Comparison of ENCODE assay signal across 26 cellular contexts in genomic region chr4:1596393-1596792, GRCh38.
A peak's percentile ranks its signal among the peaks of the same experiment; 100 is the strongest.
DNase-seq lines count a peak whose midpoint lies in the region; ATAC-seq, FAIRE-seq and TF ChIP-seq lines count a peak whose summit lies in the region.
"Had no signal": no experiment of that assay in that cellular context is flagged by ENCODE, and none has a peak within 500 bp of the region (broad histone marks: within the 10 kb centered on the region; RNA-seq: fewer than 3 reads in every experiment).

No MANE protein-coding gene starts in this region.

- H3K27me3 ChIP-seq in right lobe of liver = no peaks in the 10 kb centered on the region
- peaks cover 10 to 42% of the 10 kb centered on the region in 2 experiments for H3K27me3 ChIP-seq in HepG2 (ENCODE audit: control insufficient read depth in 1 of 2, insufficient read depth in 2 of 2, low read length in 2 of 2)

- POLR2A ChIA-PET in HepG2 (lab: Yijun Ruan, JAX) = no interaction called here
- POLR2A ChIA-PET in activated CD8-positive, alpha-beta T cell treated with anti-CD3 and anti-CD28 coated beads for 36 hours (lab: Charles Lee) = no interaction called here

- ATAC-seq in right lobe of liver (no peak), HepG2 (no peak), HG03469 (IDR thresholded peaks at IDR 0.05; ENCODE audit: unreplicated experiment) (no peak)
- peak; percentile 22 for ATAC-seq in activated CD8-positive, alpha-beta T cell treated with anti-CD3 and anti-CD28 coated beads for 36 hours
- ATAC-seq: activated T-cell treated with anti-CD3 and anti-CD28 coated beads, Interleukin-2, amount 50 U/mL, for 72 hours; gastroesophageal sphincter; psoas muscle had no signal

- H3K4me3 ChIP-seq in right lobe of liver (no peak overlapping the region), HepG2 (replicated peaks in 1 of 3; ENCODE audit: insufficient read depth in 1 of 3, low read depth in 2 of 3, low read length in 3 of 3) (no peak overlapping the region), kidney (ENCODE audit: low read length in 2 of 2) (no peak overlapping the region)
- H3K4me3 ChIP-seq: gastroesophageal sphincter, psoas muscle, skin epidermis had no signal

- H3K27ac Mint-ChIP-seq in activated CD8-positive, alpha-beta T cell treated with anti-CD3 and anti-CD28 coated beads for 36 hours = no peak overlapping the region
- H3K27ac Mint-ChIP-seq: activated T-cell treated with anti-CD3 and anti-CD28 coated beads, Interleukin-2, amount 50 U/mL, for 72 hours had no signal

- no peak for TF ChIP-seq RAD21 in HepG2 (CRISPR knock-in tag; IDR thresholded peaks at IDR 0.05)

- H3K9ac ChIP-seq in HepG2 (ENCODE audit: insufficient read depth, low read depth, low read length) (no peak overlapping the region), kidney (ENCODE audit: low read length in 2 of 2) (no peak overlapping the region)

- CTCF ChIA-PET in HepG2 (lab: Yijun Ruan, JAX; ENCODE audit: low intra/inter-chr PET ratio, low total read pairs) = no interaction called here
- CTCF ChIA-PET in activated CD8-positive, alpha-beta T cell treated with anti-CD3 and anti-CD28 coated beads for 36 hours (lab: Charles Lee) = no interaction called here

- H3K4me3 Mint-ChIP-seq in activated CD8-positive, alpha-beta T cell treated with anti-CD3 and anti-CD28 coated beads for 36 hours = no peak overlapping the region
- H3K4me3 Mint-ChIP-seq: activated T-cell treated with anti-CD3 and anti-CD28 coated beads, Interleukin-2, amount 50 U/mL, for 72 hours had no signal

- no peak for TF ChIP-seq CTCF in right lobe of liver (IDR thresholded peaks at IDR 0.05)
- no peak for TF ChIP-seq CTCF in HepG2 (CRISPR knock-in tag; IDR thresholded peaks at IDR 0.05)
- peak; percentile 26 for TF ChIP-seq CTCF in activated CD8-positive, alpha-beta T cell treated with anti-CD3 and anti-CD28 coated beads for 36 hours (IDR thresholded peaks at IDR 0.05)
- TF ChIP-seq CTCF in kidney (IDR thresholded peaks at IDR 0.05; ENCODE audit: borderline replicate concordance, extremely low read depth, insufficient read depth) = no peak

- WGBS in right lobe of liver (ENCODE audit: insufficient coverage, low coverage, low lambda C conversion rate, missing lambda C conversion rate) = 50% methylated on average over 2 of the region's 16 CpGs
- 84% methylated on average over 16 of the region's 16 CpGs for WGBS in HepG2 (ENCODE audit: low lambda C conversion rate)

- TF ChIP-seq POLR2A in right lobe of liver (IDR thresholded peaks at IDR 0.05) (no peak), HepG2 (IDR thresholded peaks at IDR 0.05; ENCODE audit: insufficient read depth in 1 of 2, low read depth in 2 of 2, low read length in 2 of 2) (no peak)

- no peaks in the 10 kb centered on the region for H3K27me3 Mint-ChIP-seq in activated CD8-positive, alpha-beta T cell treated with anti-CD3 and anti-CD28 coated beads for 36 hours

- DNase-seq in right lobe of liver = peak in 2 of 3 donors; percentile 1 to 46
- no peak for DNase-seq in HepG2 (ENCODE audit: low spot score)
- DNase-seq in activated CD8-positive, alpha-beta T cell treated with anti-CD3 and anti-CD28 coated beads for 36 hours = no peak
- DNase-seq in kidney = peak; percentile 42
- no peak for DNase-seq in NCI-H226
- DNase-seq in NOMO-1 treated with DMSO at 0.1 percent for 48 hours (lab: John Stamatoyannopoulos, UW; ENCODE audit: unreplicated experiment) = no peak
- no peak for DNase-seq in hippocampal formation (lab: John Stamatoyannopoulos, UW)
- DNase-seq: activated CD4-positive, CD25-positive, alpha-beta regulatory T cell treated with anti-CD3 and anti-CD28 coated beads, Interleukin-2, amount 50 U/mL, for 72 hours; activated naive CD4-positive, alpha-beta T cell treated with Interleukin-2 at 50 U/mL for 16 hours; activated T-cell treated with anti-CD3 and anti-CD28 coated beads, Interleukin-2, amount 50 U/mL, for 72 hours; anterior cingulate cortex; central memory CD4-positive, alpha-beta T cell; dermis blood vessel endothelial cell; mammary epithelial cell; NCI-H1105; NCI-H2081; NCI-H446; stimulated activated CD4-positive, alpha-beta T cell treated with anti-CD3 and anti-CD28 coated beads, Interleukin-1b, Interleukin-23, amount 100 ng/mL, for 48 hours had no signal

- no peaks in the 10 kb centered on the region for H3K4me1 ChIP-seq in right lobe of liver
- no peaks in the 10 kb centered on the region for H3K4me1 ChIP-seq in HepG2 (ENCODE audit: insufficient read depth, low read length)
- H3K4me1 ChIP-seq in kidney (ENCODE audit: control insufficient read depth in 1 of 2, insufficient read depth in 1 of 2, low read depth in 1 of 2, low read length in 2 of 2) = no peaks in the 10 kb centered on the region
- H3K4me1 ChIP-seq: gastroesophageal sphincter, psoas muscle had no signal

- no peaks in the 10 kb centered on the region for H3K36me3 Mint-ChIP-seq in activated CD8-positive, alpha-beta T cell treated with anti-CD3 and anti-CD28 coated beads for 36 hours (ENCODE audit: low read depth)

- in situ Hi-C loops in HepG2 (cut with HindIII; ENCODE audit: extremely low pct_ligation_motif_present, low pct_unique_long_range_greater_than_20kb) = no loop called here

- H3K4me2 ChIP-seq in HepG2 (ENCODE audit: low read depth, low read length) = no peak overlapping the region

- H3K9me3 ChIP-seq in right lobe of liver (no peaks in the 10 kb centered on the region), HepG2 (ENCODE audit: low read length) (peaks cover under 1% of the 10 kb centered on the region; the same call in 1 of the 2 replicates), kidney (ENCODE audit: control insufficient read depth in 1 of 2, low read length in 2 of 2) (peaks cover 0 to 6% of the 10 kb centered on the region in 2 donors)
- H3K9me3 ChIP-seq: neutrophil had no signal

- H3K36me3 ChIP-seq in right lobe of liver (no peaks in the 10 kb centered on the region), HepG2 (replicated peaks in 1 of 2; ENCODE audit: control insufficient read depth in 1 of 2, insufficient read depth in 2 of 2, low read length in 2 of 2) (no peaks in the 10 kb centered on the region), kidney (ENCODE audit: control insufficient read depth in 1 of 2, insufficient read depth in 2 of 2, low read length in 2 of 2) (no peaks in the 10 kb centered on the region)
- H3K36me3 ChIP-seq: gastroesophageal sphincter, neutrophil had no signal

- peaks cover 10% of the 10 kb centered on the region for H3K4me1 Mint-ChIP-seq in activated CD8-positive, alpha-beta T cell treated with anti-CD3 and anti-CD28 coated beads for 36 hours (ENCODE audit: low read depth)

- H2AFZ ChIP-seq in HepG2 (ENCODE audit: low read length) = no peak overlapping the region

- TF ChIP-seq EP300 in HepG2 (IDR thresholded peaks at IDR 0.05; ENCODE audit: low read depth in 2 of 2, low read length in 2 of 2) (no peak), HepG2 (CRISPR knock-in tag; IDR thresholded peaks at IDR 0.05; ENCODE audit: borderline replicate concordance) (no peak)

- intact Hi-C loops in right lobe of liver (cut with DNase I) = no loop called here
- intact Hi-C loops in HepG2 (cut with micrococcal nuclease; ENCODE audit: unreplicated experiment) = no loop called here
- intact Hi-C loops in activated CD8-positive, alpha-beta T cell treated with anti-CD3 and anti-CD28 coated beads for 36 hours (cut with micrococcal nuclease) = no loop called here
- intact Hi-C loops in kidney (cut with DNase I) = no loop called here

- no TSS peak for BruUV-seq in HepG2 (replicated peaks; lab: Mats Ljungman, UMichigan)

- no peaks in the 10 kb centered on the region for H4K20me1 ChIP-seq in HepG2 (ENCODE audit: insufficient read depth, low read length)

- no peak overlapping the region for H3K27ac ChIP-seq in right lobe of liver
- H3K27ac ChIP-seq in HepG2 (ENCODE audit: extremely low read length, insufficient read depth, low read length) = no peak overlapping the region
- no peak overlapping the region for H3K27ac ChIP-seq in kidney (ENCODE audit: low read depth in 2 of 2, low read length in 2 of 2)
- H3K27ac ChIP-seq: C4-2B, gastroesophageal sphincter, neutrophil, psoas muscle, skin epidermis had no signal

- H3K9me3 Mint-ChIP-seq in activated CD8-positive, alpha-beta T cell treated with anti-CD3 and anti-CD28 coated beads for 36 hours = no peaks in the 10 kb centered on the region
- H3K9me3 Mint-ChIP-seq: activated T-cell treated with anti-CD3 and anti-CD28 coated beads, Interleukin-2, amount 50 U/mL, for 72 hours had no signal

- no peaks in the 10 kb centered on the region for H3K79me2 ChIP-seq in HepG2 (ENCODE audit: insufficient read depth, low read length)

- FAIRE-seq in HepG2 (lab: Jason Lieb, UNC) (no peak), kidney (lab: Jason Lieb, UNC) (no peak)
- FAIRE-seq: GM12892, keratinocyte had no signal

TF ChIP-seq in HepG2, 621 proteins besides CTCF, POLR2A, EP300 and RAD21 (continues in another document):
- TF ChIP-seq ZFP41 (CRISPR knock-in tag; IDR thresholded peaks at IDR 0.05; ENCODE audit: borderline replicate concordance) = no peak
- no peak for TF ChIP-seq RBM22 (optimal IDR thresholded peaks at IDR 0.05; ENCODE audit: low read length)
- TF ChIP-seq NFATC3 (CRISPR knock-in tag; IDR thresholded peaks at IDR 0.05) = no peak
- no peak for TF ChIP-seq ZNF562 (CRISPR knock-in tag; IDR thresholded peaks at IDR 0.05; ENCODE audit: borderline replicate concordance)
- no peak for TF ChIP-seq FOXA1 (IDR thresholded peaks at IDR 0.05)
- no peak for TF ChIP-seq FOXA1 (CRISPR knock-in tag; IDR thresholded peaks at IDR 0.05)
- TF ChIP-seq, protein P1, sequence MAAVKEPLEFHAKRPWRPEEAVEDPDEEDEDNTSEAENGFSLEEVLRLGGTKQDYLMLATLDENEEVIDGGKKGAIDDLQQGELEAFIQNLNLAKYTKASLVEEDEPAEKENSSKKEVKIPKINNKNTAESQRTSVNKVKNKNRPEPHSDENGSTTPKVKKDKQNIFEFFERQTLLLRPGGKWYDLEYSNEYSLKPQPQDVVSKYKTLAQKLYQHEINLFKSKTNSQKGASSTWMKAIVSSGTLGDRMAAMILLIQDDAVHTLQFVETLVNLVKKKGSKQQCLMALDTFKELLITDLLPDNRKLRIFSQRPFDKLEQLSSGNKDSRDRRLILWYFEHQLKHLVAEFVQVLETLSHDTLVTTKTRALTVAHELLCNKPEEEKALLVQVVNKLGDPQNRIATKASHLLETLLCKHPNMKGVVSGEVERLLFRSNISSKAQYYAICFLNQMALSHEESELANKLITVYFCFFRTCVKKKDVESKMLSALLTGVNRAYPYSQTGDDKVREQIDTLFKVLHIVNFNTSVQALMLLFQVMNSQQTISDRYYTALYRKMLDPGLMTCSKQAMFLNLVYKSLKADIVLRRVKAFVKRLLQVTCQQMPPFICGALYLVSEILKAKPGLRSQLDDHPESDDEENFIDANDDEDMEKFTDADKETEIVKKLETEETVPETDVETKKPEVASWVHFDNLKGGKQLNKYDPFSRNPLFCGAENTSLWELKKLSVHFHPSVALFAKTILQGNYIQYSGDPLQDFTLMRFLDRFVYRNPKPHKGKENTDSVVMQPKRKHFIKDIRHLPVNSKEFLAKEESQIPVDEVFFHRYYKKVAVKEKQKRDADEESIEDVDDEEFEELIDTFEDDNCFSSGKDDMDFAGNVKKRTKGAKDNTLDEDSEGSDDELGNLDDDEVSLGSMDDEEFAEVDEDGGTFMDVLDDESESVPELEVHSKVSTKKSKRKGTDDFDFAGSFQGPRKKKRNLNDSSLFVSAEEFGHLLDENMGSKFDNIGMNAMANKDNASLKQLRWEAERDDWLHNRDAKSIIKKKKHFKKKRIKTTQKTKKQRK (IDR thresholded peaks at IDR 0.05; ENCODE audit: low read length) = no peak

Comparison
In these comparisons a context has a peak if more than half of its experiments do, and no peak if none do; other contexts are left out.
1. DNase-seq: peak in right lobe of liver (2 of 3) and kidney (single experiment); none in HepG2 (single experiment), activated CD8-positive, alpha-beta T cell treated with anti-CD3 and anti-CD28 coated beads for 36 hours (single experiment), NCI-H226 (single experiment), NOMO-1 treated with DMSO at 0.1 percent for 48 hours (single experiment) and hippocampal formation (0 of 2).